ENCODE assay signal across 14 cellular contexts in the genomic region with DNA sequence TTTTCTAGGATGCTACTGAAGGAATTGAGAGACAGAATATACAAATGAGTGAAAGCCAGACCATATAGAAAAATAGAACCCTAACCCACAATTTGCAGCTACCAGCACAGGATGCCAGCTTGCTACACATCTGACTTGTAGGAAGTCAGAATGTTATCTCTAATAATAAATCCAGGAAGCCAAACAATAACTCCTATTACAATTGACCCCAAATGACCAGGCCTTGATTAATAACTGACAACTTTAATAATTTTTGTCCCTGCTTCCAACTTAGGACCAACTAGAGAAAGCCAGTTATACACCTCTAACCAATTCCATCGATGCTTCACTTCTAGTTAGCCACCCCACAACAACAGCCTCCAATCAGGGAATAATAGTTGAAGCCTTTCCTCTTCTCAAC.
DNase-seq lines count a peak whose midpoint lies in the region; ATAC-seq and TF ChIP-seq lines count a peak whose summit lies in the region.
"Had no signal": no experiment of that assay in that cellular context is flagged by ENCODE, and none has a peak within 500 bp of the region (broad histone marks: within the 10 kb centered on the region; RNA-seq: fewer than 3 reads in every experiment).

No MANE protein-coding gene starts in this region.

- no peak overlapping the region for H2BK15ac ChIP-seq in mesendoderm (replicated peaks; ENCODE audit: low read depth)

- no peaks in the 10 kb centered on the region for H3K27me3 Mint-ChIP-seq in activated T-cell treated with anti-CD3 and anti-CD28 coated beads, Interleukin-2, amount 50 U/mL, for 4 hours (ENCODE audit: low read depth)

- H3K9me3 ChIP-seq in hepatocyte (ENCODE audit: low read depth), result no peaks in the 10 kb centered on the region
- H3K9me3 ChIP-seq in transverse colon, result no peaks in the 10 kb centered on the region

- H4K5ac ChIP-seq in mesendoderm (ENCODE audit: low read length), result no peak overlapping the region

- H3K36me3 ChIP-seq in hepatocyte (replicated peaks; ENCODE audit: insufficient read depth, low read depth) (no peaks in the 10 kb centered on the region), transverse colon (no peaks in the 10 kb centered on the region), mesendoderm (ENCODE audit: control insufficient read depth, insufficient read depth, low read length) (no peaks in the 10 kb centered on the region)

- peaks cover 9% of the 10 kb centered on the region for H3K4me1 ChIP-seq in hepatocyte (ENCODE audit: insufficient read depth)
- H3K4me1 ChIP-seq in transverse colon, result peaks cover 0 to 11% (median 2%) of the 10 kb centered on the region in 4 donors
- no peaks in the 10 kb centered on the region for H3K4me1 ChIP-seq in mesendoderm (ENCODE audit: control insufficient read depth, low read depth, low read length)

- H2BK5ac ChIP-seq in mesendoderm (ENCODE audit: low read length), result no peak overlapping the region

- no peak overlapping the region for H3K56ac ChIP-seq in mesendoderm (ENCODE audit: low read length)

- no peaks in the 10 kb centered on the region for H3K9me2 ChIP-seq in hepatocyte (replicated peaks; ENCODE audit: insufficient read depth)

- H3K4me3 Mint-ChIP-seq in activated T-cell treated with anti-CD3 and anti-CD28 coated beads, Interleukin-2, amount 50 U/mL, for 4 hours, result peak overlapping the region; percentile 79
- H3K4me3 Mint-ChIP-seq: nephron progenitor cell had no signal

- TF ChIP-seq CTCF in hepatocyte (IDR thresholded peaks at IDR 0.05; ENCODE audit: poor library complexity) (no peak), transverse colon (IDR thresholded peaks at IDR 0.05) (no peak)

- H2BK120ac ChIP-seq in mesendoderm (ENCODE audit: low read depth, low read length), result no peak overlapping the region

- H3K4me2 ChIP-seq in hepatocyte, result no peak overlapping the region
- H3K4me2 ChIP-seq in mesendoderm (ENCODE audit: low read length), result no peak overlapping the region

- H3K4me3 ChIP-seq in hepatocyte, result no peak overlapping the region
- H3K4me3 ChIP-seq in transverse colon, result no peak overlapping the region
- H3K4me3 ChIP-seq in mesendoderm (ENCODE audit: low read length), result no peak overlapping the region

- ATAC-seq in activated T-cell treated with anti-CD3 and anti-CD28 coated beads, Interleukin-2, amount 50 U/mL, for 4 hours, result no peak
- no peak for ATAC-seq in GM21515 (IDR thresholded peaks at IDR 0.05; ENCODE audit: unreplicated experiment)

- no peaks in the 10 kb centered on the region for H3K27me3 ChIP-seq in hepatocyte
- H3K27me3 ChIP-seq in transverse colon, result no peaks in the 10 kb centered on the region
- H3K27me3 ChIP-seq in mesendoderm (ENCODE audit: insufficient read depth, low read length, poor library complexity), result no peaks in the 10 kb centered on the region

- H3K18ac ChIP-seq in mesendoderm (ENCODE audit: low read length), result no peak overlapping the region

- peaks cover 69% of the 10 kb centered on the region for H3K4me1 Mint-ChIP-seq in activated T-cell treated with anti-CD3 and anti-CD28 coated beads, Interleukin-2, amount 50 U/mL, for 4 hours (ENCODE audit: low read depth)
- H3K4me1 Mint-ChIP-seq: nephron progenitor cell had no signal

- H3K4ac ChIP-seq in mesendoderm (ENCODE audit: low read depth, low read length), result no peak overlapping the region

- H4K8ac ChIP-seq in mesendoderm (ENCODE audit: low read depth, low read length), result no peak overlapping the region

- H4K20me1 ChIP-seq in hepatocyte (ENCODE audit: insufficient read depth, poor library complexity, severe bottlenecking), result no peaks in the 10 kb centered on the region

- no peak overlapping the region for H3K9ac ChIP-seq in mesendoderm (ENCODE audit: low read length)

- WGBS in hepatocyte (ENCODE audit: low lambda C conversion rate, missing lambda C conversion rate), result 93% methylated on average over 1 of the region's 1 CpG
- 67% methylated on average over 1 of the region's 1 CpG for WGBS in transverse colon (ENCODE audit: low coverage in 1 of 2), 2 donors
- no CpG with 5 or more reads among the region's 1 CpG for WGBS in mesendoderm (ENCODE audit: extremely low coverage, insufficient coverage, low lambda C conversion rate)

- H3K23ac ChIP-seq in mesendoderm (ENCODE audit: low read length), result no peak overlapping the region

- peaks cover 4% of the 10 kb centered on the region for H3K9me3 Mint-ChIP-seq in activated T-cell treated with anti-CD3 and anti-CD28 coated beads, Interleukin-2, amount 50 U/mL, for 4 hours
- H3K9me3 Mint-ChIP-seq: nephron progenitor cell had no signal

- TF ChIP-seq EP300 in transverse colon (IDR thresholded peaks at IDR 0.05; ENCODE audit: low read depth), result no peak

- no peaks in the 10 kb centered on the region for H3K79me1 ChIP-seq in mesendoderm (ENCODE audit: low read length)

- H3K79me2 ChIP-seq in hepatocyte (no peaks in the 10 kb centered on the region), mesendoderm (ENCODE audit: control insufficient read depth, insufficient read depth, low read length) (no peaks in the 10 kb centered on the region)

- no peak for TF ChIP-seq POLR2A in transverse colon (IDR thresholded peaks at IDR 0.05)

- in situ Hi-C loops in transverse colon (cut with MboI; ENCODE audit: low pct_ligation_motif_present in 1 of 4, low pct_unique_long_range_greater_than_20kb in 1 of 4, low sequenced_read_pairs in 3 of 4), result no loop called here

- no peak overlapping the region for H2AK5ac ChIP-seq in mesendoderm (ENCODE audit: low read length)

- no peaks in the 10 kb centered on the region for H3K36me3 Mint-ChIP-seq in activated T-cell treated with anti-CD3 and anti-CD28 coated beads, Interleukin-2, amount 50 U/mL, for 4 hours (ENCODE audit: insufficient read depth)

- no peak for DNase-seq in activated T-cell treated with anti-CD3 and anti-CD28 coated beads, Interleukin-2, amount 50 U/mL, for 4 hours
- DNase-seq in activated T-cell treated with anti-CD3 and anti-CD28 coated beads, Interleukin-2, amount 50 U/mL, for 48 hours, result no peak
- peak; percentile 6 for DNase-seq in UCSD-AML1 (lab: John Stamatoyannopoulos, UW; ENCODE audit: unreplicated experiment)
- no peak for DNase-seq in hepatocyte (ENCODE audit: low spot score)
- DNase-seq in transverse colon, result no peak
- no peak for DNase-seq in mesendoderm
- no peak for DNase-seq in COLO829 (ENCODE audit: low spot score)
- DNase-seq: activated CD4-positive, CD25-positive, alpha-beta regulatory T cell; H7; NCI-H1092 treated with DMSO at 0.1 percent for 48 hours; NCI-H510A; nephron progenitor cell; Right ventricle myocardium superior had no signal

- peak overlapping the region; percentile 69 for H2AFZ ChIP-seq in hepatocyte

- intact Hi-C loops in transverse colon (cut with DNase I; ENCODE audit: low total_unique reads), result no loop called here

- H3K27ac ChIP-seq in hepatocyte (no peak overlapping the region), transverse colon (peak overlapping the region; percentile 34 to 63 (median 38)), mesendoderm (ENCODE audit: low read depth, low read length) (no peak overlapping the region)

Comparison
In these comparisons a context has a peak if more than half of its experiments do, and no peak if none do; other contexts are left out.
1. H3K27ac ChIP-seq: peak in transverse colon (4 of 4); none in hepatocyte (single experiment) and mesendoderm (single experiment).